7 cellular contexts compared by ENCODE assay signal in genomic region chr1:230763927-230764591, GRCh38. TPM values are rescaled to one million over a fixed set of nuclear protein-coding genes. Genes with fewer than 3 reads are reported as not detected.
"Had no signal": no experiment of that assay in that cellular context is flagged by ENCODE, and none has a peak within 500 bp of the region (broad histone marks: within the 10 kb centered on the region; RNA-seq: fewer than 3 reads in every experiment).

No MANE protein-coding gene starts in this region.

- H3K36me3 ChIP-seq: HAP-1 had no signal

- H3K9ac ChIP-seq: KMS-11 had no signal

- DNase-seq: H7, KBM-7 had no signal

- H3K9me3 ChIP-seq: HAP-1 had no signal

- H3K4me3 ChIP-seq: GM23338, HAP-1 had no signal

- H3K4me1 ChIP-seq: HAP-1 had no signal

- H3K27ac ChIP-seq: KMS-11 had no signal

RNA-seq across cellular contexts. Expression of gene CAPN9, which starts 16.9 kb away (rescaled TPM):
- polyA plus RNA-seq: GM23338, IgD-negative memory B cell had no signal

RNA-seq across cellular contexts. Expression of gene AGT, which starts 50.1 kb away (rescaled TPM):
- total RNA-seq: GM23338, H1 had no signal
- polyA plus RNA-seq: IgD-negative memory B cell had no signal
